ENCODE assay signal across 31 cellular contexts in genomic region chr6:13113956-13114593, GRCh38.
DNase-seq lines count a peak whose midpoint lies in the region; ATAC-seq and TF ChIP-seq lines count a peak whose summit lies in the region.
"Had no signal": no experiment of that assay in that cellular context is flagged by ENCODE, and none has a peak within 500 bp of the region (broad histone marks: within the 10 kb centered on the region; RNA-seq: fewer than 3 reads in every experiment).

No MANE protein-coding gene starts in this region.

- no peak overlapping the region for H3K14ac ChIP-seq in mesenchymal stem cell (ENCODE audit: low read length in 2 of 2)

- peaks cover 2% of the 10 kb centered on the region for H3K4me1 ChIP-seq in mesenchymal stem cell (ENCODE audit: control insufficient read depth, insufficient read depth, low read depth, low read length)
- H3K4me1 ChIP-seq in Karpas-422 (ENCODE audit: low read length): peaks cover 21% of the 10 kb centered on the region
- no peaks in the 10 kb centered on the region for H3K4me1 ChIP-seq in Caco-2
- H3K4me1 ChIP-seq: HAP-1, uterus had no signal

- no peak overlapping the region for H2BK5ac ChIP-seq in mesenchymal stem cell (ENCODE audit: low read depth, low read length, poor library complexity, severe bottlenecking)

- no peaks in the 10 kb centered on the region for H3K9me3 ChIP-seq in mesenchymal stem cell (ENCODE audit: control insufficient read depth, low read length)
- no peaks in the 10 kb centered on the region for H3K9me3 ChIP-seq in Karpas-422 (ENCODE audit: low read length)
- H3K9me3 ChIP-seq in Caco-2: peaks cover 6% of the 10 kb centered on the region; the same call in 1 of the 2 replicates
- H3K9me3 ChIP-seq: esophagus squamous epithelium, HAP-1, uterus had no signal

- no peak overlapping the region for H3K4me2 ChIP-seq in mesenchymal stem cell (ENCODE audit: low read length, poor library complexity, severe bottlenecking)
- H3K4me2 ChIP-seq in Karpas-422 (ENCODE audit: low read depth, low read length, poor library complexity, severe bottlenecking): no peak overlapping the region

- no peaks in the 10 kb centered on the region for H3K79me2 ChIP-seq in Karpas-422 (ENCODE audit: low read length)

- H2AFZ ChIP-seq in mesenchymal stem cell (ENCODE audit: low read depth, low read length): no peak overlapping the region
- H2AFZ ChIP-seq in Karpas-422 (ENCODE audit: low read length): no peak overlapping the region

- H2BK120ac ChIP-seq in mesenchymal stem cell (ENCODE audit: low read depth, low read length): no peak overlapping the region

- H3K27ac ChIP-seq in mesenchymal stem cell (ENCODE audit: low read length, poor library complexity, severe bottlenecking): peak overlapping the region; percentile 32
- H3K27ac ChIP-seq in Karpas-422 (ENCODE audit: low read length): no peak overlapping the region
- H3K27ac ChIP-seq: coronary artery, esophagus squamous epithelium, HL-60, uterus had no signal

- no peaks in the 10 kb centered on the region for H3K36me3 ChIP-seq in mesenchymal stem cell (ENCODE audit: control insufficient read depth in 1 of 2, insufficient read depth in 2 of 2, low read depth in 1 of 2, low read length in 2 of 2)
- no peaks in the 10 kb centered on the region for H3K36me3 ChIP-seq in Karpas-422 (ENCODE audit: insufficient read depth, low read length)
- no peaks in the 10 kb centered on the region for H3K36me3 ChIP-seq in Caco-2 (ENCODE audit: control insufficient read depth, insufficient read depth, low read length)
- H3K36me3 ChIP-seq: esophagus squamous epithelium, HAP-1, uterus had no signal

- H3K4me1 Mint-ChIP-seq in Caco-2 (ENCODE audit: low read depth, unreplicated experiment): no peaks in the 10 kb centered on the region
- H3K4me1 Mint-ChIP-seq: activated naive CD8-positive, alpha-beta T cell treated with anti-CD3 and anti-CD28 coated beads, Interleukin-2, amount 10 ng/mL, durations not matched to agents 7 days and 5 days; stimulated activated effector memory CD8-positive, alpha-beta T cell treated with anti-CD3 and anti-CD28 coated beads, Interleukin-12 subunit alpha, Interleukin-12 subunit beta, amount 100 ng/mL, for 72 hours; T-cell had no signal

- no TSS peak for BruUV-seq in Caco-2 (replicated peaks; lab: Mats Ljungman, UMichigan)

- H3K9me2 ChIP-seq in Karpas-422 (replicated peaks; ENCODE audit: insufficient read depth, low read length): no peaks in the 10 kb centered on the region

- H3K4me3 ChIP-seq in epithelial cell of proximal tubule (ENCODE audit: low read depth, low read length): no peak overlapping the region
- H3K4me3 ChIP-seq in mesenchymal stem cell (ENCODE audit: insufficient read depth in 1 of 2, low read depth in 1 of 2, low read length in 2 of 2): no peak overlapping the region
- no peak overlapping the region for H3K4me3 ChIP-seq in Karpas-422 (ENCODE audit: low read length)
- no peak overlapping the region for H3K4me3 ChIP-seq in Caco-2 (ENCODE audit: low read depth, low read length)
- H3K4me3 ChIP-seq: coronary artery, esophagus squamous epithelium, HAP-1, uterus had no signal

- CTCF ChIA-PET in Caco-2 (lab: Charles Lee): no interaction called here

- TF ChIP-seq CTCF in epithelial cell of proximal tubule (conservative IDR thresholded peaks at IDR 0.05; ENCODE audit: low read depth, low read length) (no peak), Caco-2 (IDR thresholded peaks at IDR 0.05; ENCODE audit: insufficient read depth in 1 of 2, low read depth in 1 of 2, low read length in 1 of 2, severe bottlenecking in 1 of 2, unreplicated experiment in 1 of 2) (no peak)

- peaks cover 28% of the 10 kb centered on the region for H3K9me3 Mint-ChIP-seq in Caco-2 (ENCODE audit: unreplicated experiment)
- H3K9me3 Mint-ChIP-seq: activated CD8-positive, alpha-beta T cell treated with anti-CD3 and anti-CD28 coated beads for 36 hours; activated naive CD8-positive, alpha-beta T cell treated with anti-CD3 and anti-CD28 coated beads, Interleukin-2, amount 10 ng/mL, durations not matched to agents 7 days and 5 days had no signal

- no peak overlapping the region for H2BK12ac ChIP-seq in mesenchymal stem cell (ENCODE audit: low read length in 2 of 2)

- H3K27me3 ChIP-seq in mesenchymal stem cell (ENCODE audit: control insufficient read depth in 1 of 2, insufficient read depth in 1 of 2, low read length in 2 of 2): no peaks in the 10 kb centered on the region
- no peaks in the 10 kb centered on the region for H3K27me3 ChIP-seq in Karpas-422 (ENCODE audit: low read length)
- H3K27me3 ChIP-seq in Caco-2 (replicated peaks; ENCODE audit: control insufficient read depth, insufficient read depth, low read length): no peaks in the 10 kb centered on the region; the same call in 1 of the 2 replicates
- H3K27me3 ChIP-seq: esophagus squamous epithelium, uterus had no signal

- H3K79me1 ChIP-seq in mesenchymal stem cell (replicated peaks; ENCODE audit: low read length, poor library complexity, severe bottlenecking): peaks cover 4% of the 10 kb centered on the region

- H2BK15ac ChIP-seq in mesenchymal stem cell (ENCODE audit: low read depth, poor library complexity, severe bottlenecking): no peak overlapping the region

- no peak overlapping the region for H2AK5ac ChIP-seq in mesenchymal stem cell (ENCODE audit: low read length, severe bottlenecking)

- ATAC-seq in Right ventricle myocardium superior (ENCODE audit: poor library complexity): peak; percentile 74
- ATAC-seq: activated CD4-positive, CD25-positive, alpha-beta regulatory T cell treated with anti-CD3 and anti-CD28 coated beads, Interleukin-2, amount 50 U/mL, for 24 hours; activated CD8-positive, alpha-beta T cell treated with anti-CD3 and anti-CD28 coated beads for 36 hours; HepG2; stimulated activated effector memory CD8-positive, alpha-beta T cell treated with anti-CD3 and anti-CD28 coated beads, Interleukin-12 subunit alpha, Interleukin-12 subunit beta, amount 100 ng/mL, for 72 hours; T-cell had no signal

- no peak for DNase-seq in Right ventricle myocardium superior
- DNase-seq in cardiac septum (ENCODE audit: low spot score): no peak
- DNase-seq in epithelial cell of proximal tubule (ENCODE audit: low read depth): peak; percentile 16
- DNase-seq in mesenchymal stem cell: no peak
- DNase-seq in COLO829 (ENCODE audit: low spot score): no peak
- no peak for DNase-seq in HuH-7.5 (ENCODE audit: low spot score)
- no peak for DNase-seq in Karpas-422
- DNase-seq in Caco-2: no peak
- DNase-seq: ACHN; activated CD8-positive, alpha-beta T cell treated with anti-CD3 and anti-CD28 coated beads for 36 hours; activated effector memory CD4-positive, alpha-beta T cell treated with anti-CD3 and anti-CD28 coated beads, Interleukin-2, amount 50 U/mL, for 16 hours; activated naive CD8-positive, alpha-beta T cell treated with anti-CD3 and anti-CD28 coated beads, Interleukin-2, amount 10 ng/mL, durations not matched to agents 7 days and 5 days; Calu3; esophagus squamous epithelium; islet precursor cell; naive B cell; NCI-H1048; NCI-H1930; NCI-H226; NCI-H82; retina; SHP77; T-cell; uterus had no signal

- no peaks in the 10 kb centered on the region for H4K20me1 ChIP-seq in Karpas-422 (ENCODE audit: insufficient read depth, low read depth, low read length)

- H3K27me3 Mint-ChIP-seq in Caco-2 (ENCODE audit: insufficient read depth, unreplicated experiment): peaks cover 32% of the 10 kb centered on the region
- H3K27me3 Mint-ChIP-seq: brain had no signal

- POLR2A ChIA-PET in Caco-2 (lab: Charles Lee): no interaction called here

- no peak overlapping the region for H3K18ac ChIP-seq in mesenchymal stem cell (ENCODE audit: low read depth in 1 of 2, low read length in 2 of 2)

- no peak overlapping the region for H3K9ac ChIP-seq in mesenchymal stem cell (ENCODE audit: low read length)
- no peak overlapping the region for H3K9ac ChIP-seq in Karpas-422 (ENCODE audit: low read length)

- H3K36me3 Mint-ChIP-seq in Caco-2 (ENCODE audit: insufficient read depth, unreplicated experiment): no peaks in the 10 kb centered on the region
- H3K36me3 Mint-ChIP-seq: activated naive CD8-positive, alpha-beta T cell treated with anti-CD3 and anti-CD28 coated beads, Interleukin-2, amount 10 ng/mL, durations not matched to agents 7 days and 5 days; stimulated activated effector memory CD8-positive, alpha-beta T cell treated with anti-CD3 and anti-CD28 coated beads, Interleukin-12 subunit alpha, Interleukin-12 subunit beta, amount 100 ng/mL, for 72 hours; T-cell had no signal

- H3K27ac Mint-ChIP-seq in Caco-2 (ENCODE audit: unreplicated experiment): no peak overlapping the region
- H3K27ac Mint-ChIP-seq: activated CD8-positive, alpha-beta T cell treated with anti-CD3 and anti-CD28 coated beads for 36 hours; activated naive CD8-positive, alpha-beta T cell treated with anti-CD3 and anti-CD28 coated beads, Interleukin-2, amount 10 ng/mL, durations not matched to agents 7 days and 5 days; naive B cell; stimulated activated effector memory CD8-positive, alpha-beta T cell treated with anti-CD3 and anti-CD28 coated beads, Interleukin-12 subunit alpha, Interleukin-12 subunit beta, amount 100 ng/mL, for 72 hours; T-cell had no signal

- no peak overlapping the region for H3K4ac ChIP-seq in mesenchymal stem cell (ENCODE audit: low read depth in 1 of 2, low read length in 2 of 2)

- intact Hi-C loops in Right ventricle myocardium superior (cut with DNase I) (no loop called here), cardiac septum (cut with DNase I) (no loop called here), Caco-2 (cut with micrococcal nuclease; ENCODE audit: unreplicated experiment) (no loop called here)

- WGBS in mesenchymal stem cell: 50% methylated on average over 3 of the region's 5 CpGs

- no peak overlapping the region for H3K4me3 Mint-ChIP-seq in Caco-2 (ENCODE audit: unreplicated experiment)
- H3K4me3 Mint-ChIP-seq: activated CD8-positive, alpha-beta T cell treated with anti-CD3 and anti-CD28 coated beads for 36 hours; activated naive CD8-positive, alpha-beta T cell treated with anti-CD3 and anti-CD28 coated beads, Interleukin-2, amount 10 ng/mL, durations not matched to agents 7 days and 5 days; stimulated activated effector memory CD8-positive, alpha-beta T cell treated with anti-CD3 and anti-CD28 coated beads, Interleukin-12 subunit alpha, Interleukin-12 subunit beta, amount 100 ng/mL, for 72 hours; T-cell had no signal

- H3K23ac ChIP-seq in mesenchymal stem cell (ENCODE audit: low read length in 2 of 2): no peak overlapping the region

- H4K8ac ChIP-seq in mesenchymal stem cell (ENCODE audit: low read length): no peak overlapping the region

- no peak overlapping the region for H4K91ac ChIP-seq in mesenchymal stem cell (ENCODE audit: low read length)
